ENCODE assay signal across 10 cellular contexts in the genomic region with DNA sequence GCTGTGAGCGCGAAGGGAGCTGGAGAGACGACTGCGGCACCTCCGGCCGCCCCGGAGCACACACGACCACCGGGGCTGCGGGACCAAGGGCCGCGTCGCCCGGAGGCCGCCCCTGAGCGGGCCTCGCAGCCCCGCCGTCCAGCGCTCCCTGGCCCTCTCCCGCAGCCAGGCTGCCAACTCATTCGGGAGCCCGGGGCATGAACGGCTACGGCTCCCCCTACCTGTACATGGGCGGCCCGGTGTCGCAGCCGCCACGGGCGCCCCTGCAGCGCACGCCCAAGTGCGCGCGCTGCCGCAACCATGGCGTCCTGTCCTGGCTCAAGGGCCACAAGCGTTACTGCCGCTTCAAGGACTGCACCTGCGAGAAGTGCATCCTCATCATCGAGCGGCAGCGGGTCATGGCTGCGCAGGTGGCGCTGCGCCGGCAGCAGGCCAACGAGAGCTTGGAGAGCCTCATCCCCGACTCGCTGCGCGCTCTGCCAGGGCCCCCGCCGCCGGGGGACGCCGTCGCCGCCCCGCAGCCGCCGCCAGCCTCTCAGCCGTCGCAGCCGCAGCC. TPM values are rescaled to one million over a fixed set of nuclear protein-coding genes. Genes with fewer than 3 reads are reported as not detected.
DNase-seq lines count a peak whose midpoint lies in the region; ATAC-seq, FAIRE-seq and TF ChIP-seq lines count a peak whose summit lies in the region.
"Had no signal": no experiment of that assay in that cellular context is flagged by ENCODE, and none has a peak within 500 bp of the region (broad histone marks: within the 10 kb centered on the region; RNA-seq: fewer than 3 reads in every experiment).

No MANE protein-coding gene starts in this region.

- H4K20me1 ChIP-seq in HepG2 (ENCODE audit: insufficient read depth, low read length): no peaks in the 10 kb centered on the region

- H3K4me2 ChIP-seq in HepG2 (ENCODE audit: low read depth, low read length): no peak overlapping the region

- no peaks in the 10 kb centered on the region for H3K79me2 ChIP-seq in HepG2 (ENCODE audit: insufficient read depth, low read length)

- no TSS peak for BruUV-seq in HepG2 (replicated peaks; lab: Mats Ljungman, UMichigan)

- DNase-seq in HepG2 (ENCODE audit: low spot score) (no peak), right lobe of liver (no peak), RPMI8226 (peak; percentile 63), islet precursor cell (peak; percentile 74), tibial artery (no peak), NCI-H1417 treated with DMSO at 0.1 percent for 48 hours (lab: John Stamatoyannopoulos, UW) (no peak)
- DNase-seq: activated gamma-delta T cell had no signal

- H3K4me3 ChIP-seq in HepG2 (replicated peaks in 1 of 3; ENCODE audit: insufficient read depth in 1 of 3, low read depth in 2 of 3, low read length in 3 of 3) (no peak overlapping the region), right lobe of liver (no peak overlapping the region), tibial artery (peak overlapping the region; percentile 5 to 38)

- POLR2A ChIA-PET in HepG2 (lab: Yijun Ruan, JAX): no interaction called here

- ATAC-seq in HepG2 (peak; percentile 64), right lobe of liver (no peak), GM21619 (IDR thresholded peaks at IDR 0.05; ENCODE audit: unreplicated experiment) (no peak), GM19452 (IDR thresholded peaks at IDR 0.05; ENCODE audit: unreplicated experiment) (no peak)

- intact Hi-C loops in HepG2 (cut with micrococcal nuclease; ENCODE audit: unreplicated experiment): no loop called here
- intact Hi-C loops in right lobe of liver (cut with DNase I): no loop called here
- intact Hi-C loops in tibial artery (cut with DNase I; ENCODE audit: low total_unique reads): no loop called here

- TF ChIP-seq CTCF in HepG2 (CRISPR knock-in tag; IDR thresholded peaks at IDR 0.05) (no peak), right lobe of liver (IDR thresholded peaks at IDR 0.05) (no peak), tibial artery (IDR thresholded peaks at IDR 0.05) (no peak)

- FAIRE-seq in HepG2 (lab: Jason Lieb, UNC): no peak

- 20% methylated on average over 1 of the region's 66 CpGs for WGBS in HepG2 (ENCODE audit: low lambda C conversion rate)
- 0% methylated on average over 2 of the region's 66 CpGs for WGBS in right lobe of liver (ENCODE audit: insufficient coverage, low coverage, low lambda C conversion rate, missing lambda C conversion rate)

- no peak for TF ChIP-seq RAD21 in HepG2 (CRISPR knock-in tag; IDR thresholded peaks at IDR 0.05)

- CTCF ChIA-PET in HepG2 (lab: Yijun Ruan, JAX; ENCODE audit: low intra/inter-chr PET ratio, low total read pairs): no interaction called here

- H2AFZ ChIP-seq in HepG2 (ENCODE audit: low read length): no peak overlapping the region

- TF ChIP-seq EP300 in HepG2 (IDR thresholded peaks at IDR 0.05; ENCODE audit: low read depth in 2 of 2, low read length in 2 of 2): no peak
- no peak for TF ChIP-seq EP300 in HepG2 (CRISPR knock-in tag; IDR thresholded peaks at IDR 0.05; ENCODE audit: borderline replicate concordance)

- H3K27me3 ChIP-seq in HepG2 (ENCODE audit: control insufficient read depth in 1 of 2, insufficient read depth in 2 of 2, low read length in 2 of 2) (peaks cover 8 to 84% of the 10 kb centered on the region in 2 experiments), right lobe of liver (peaks cover 9 to 53% of the 10 kb centered on the region in 2 donors), tibial artery (peaks cover 0 to 83% of the 10 kb centered on the region in 2 donors)

- no peaks in the 10 kb centered on the region for H3K36me3 ChIP-seq in HepG2 (replicated peaks in 1 of 2; ENCODE audit: control insufficient read depth in 1 of 2, insufficient read depth in 2 of 2, low read length in 2 of 2)
- H3K36me3 ChIP-seq in right lobe of liver: no peaks in the 10 kb centered on the region
- no peaks in the 10 kb centered on the region for H3K36me3 ChIP-seq in tibial artery

- H3K27ac ChIP-seq in HepG2 (ENCODE audit: extremely low read length, insufficient read depth, low read length): no peak overlapping the region
- H3K27ac ChIP-seq in right lobe of liver: no peak overlapping the region
- no peak overlapping the region for H3K27ac ChIP-seq in tibial artery

- H3K4me1 ChIP-seq in HepG2 (ENCODE audit: insufficient read depth, low read length): no peaks in the 10 kb centered on the region
- H3K4me1 ChIP-seq in right lobe of liver: peaks cover 0 to 4% (median 0%) of the 10 kb centered on the region in 4 donors
- peaks cover 0 to 26% (median 23%) of the 10 kb centered on the region in 4 donors for H3K4me1 ChIP-seq in tibial artery

- H3K9ac ChIP-seq in HepG2 (ENCODE audit: insufficient read depth, low read depth, low read length): no peak overlapping the region

- TF ChIP-seq POLR2A in HepG2 (IDR thresholded peaks at IDR 0.05; ENCODE audit: insufficient read depth in 1 of 2, low read depth in 2 of 2, low read length in 2 of 2) (no peak), right lobe of liver (IDR thresholded peaks at IDR 0.05) (no peak)

- H3K9me3 ChIP-seq in HepG2 (ENCODE audit: low read length) (no peaks in the 10 kb centered on the region), right lobe of liver (no peaks in the 10 kb centered on the region), tibial artery (no peaks in the 10 kb centered on the region)

- in situ Hi-C loops in HepG2 (cut with HindIII; ENCODE audit: extremely low pct_ligation_motif_present, low pct_unique_long_range_greater_than_20kb): loop anchor here (25.0 kb wide), 1 partner anchor 390 kb away; no protein-coding TSS in a partner anchor

TF ChIP-seq in HepG2, 621 proteins besides CTCF, POLR2A, EP300 and RAD21 (continues in another document):
- TF ChIP-seq, protein P1, sequence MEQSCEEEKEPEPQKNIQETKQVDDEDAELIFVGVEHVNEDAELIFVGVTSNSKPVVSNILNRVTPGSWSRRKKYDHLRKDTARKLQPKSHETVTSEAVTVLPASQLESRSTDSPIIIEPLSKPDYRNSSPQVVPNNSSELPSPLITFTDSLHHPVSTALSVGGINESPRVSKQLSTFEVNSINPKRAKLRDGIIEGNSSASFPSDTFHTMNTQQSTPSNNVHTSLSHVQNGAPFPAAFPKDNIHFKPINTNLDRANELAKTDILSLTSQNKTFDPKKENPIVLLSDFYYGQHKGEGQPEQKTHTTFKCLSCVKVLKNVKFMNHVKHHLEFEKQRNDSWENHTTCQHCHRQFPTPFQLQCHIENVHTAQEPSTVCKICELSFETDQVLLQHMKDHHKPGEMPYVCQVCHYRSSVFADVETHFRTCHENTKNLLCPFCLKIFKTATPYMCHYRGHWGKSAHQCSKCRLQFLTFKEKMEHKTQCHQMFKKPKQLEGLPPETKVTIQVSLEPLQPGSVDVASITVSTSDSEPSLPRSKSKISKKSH (CRISPR knock-in tag; IDR thresholded peaks at IDR 0.05; ENCODE audit: borderline replicate concordance): no peak
- TF ChIP-seq ZNF235 (CRISPR knock-in tag; IDR thresholded peaks at IDR 0.05; ENCODE audit: borderline replicate concordance): no peak
- TF ChIP-seq JARID2 (CRISPR knock-in tag; IDR thresholded peaks at IDR 0.05; ENCODE audit: insufficient replicate concordance): no peak
- TF ChIP-seq EZH2 (conservative IDR thresholded peaks at IDR 0.05; ENCODE audit: low read depth, low read length): 0 out of 2 replicates have a peak, but pooled peaks have one; percentile 34
- TF ChIP-seq MTA3 (CRISPR knock-in tag; IDR thresholded peaks at IDR 0.05): no peak
- TF ChIP-seq ZNF800 (CRISPR knock-in tag; IDR thresholded peaks at IDR 0.05): peak; percentile 75

RNA-seq across cellular contexts. Expression of gene DMRT3, which starts 0.4 kb away (rescaled TPM):
- total RNA-seq in HepG2 (2016; rRNA removed; fragmentation: Illumina TruSeq; extraction: Trizol) (not detected in 2 replicates), right lobe of liver (not detected)
- not detected in 2 replicates for total RNA-seq in HepG2 (2016; cell fraction: cytosol; rRNA removed; fragmentation: Illumina TruSeq; extraction: Trizol; ENCODE audit: low read depth)
- not detected in 2 replicates for total RNA-seq in HepG2 (2016; cell fraction: insoluble cytoplasmic fraction; rRNA removed; fragmentation: Illumina TruSeq; extraction: Trizol)
- not detected in 2 replicates for total RNA-seq in HepG2 (2016; cell fraction: membrane; rRNA removed; fragmentation: Illumina TruSeq; extraction: Trizol)
- not detected in 2 replicates for total RNA-seq in HepG2 (2016; cell fraction: nucleus; rRNA removed; fragmentation: Illumina TruSeq; extraction: Trizol)
- polyA plus RNA-seq in HepG2 (2011; rRNA removed): not detected in 2 replicates
- polyA plus RNA-seq in HepG2 (2011; cell fraction: cytosol; rRNA removed): not detected in 2 replicates
- polyA plus RNA-seq in HepG2 (2011; cell fraction: nucleus; rRNA removed): not detected in 2 replicates
- not detected in 2 replicates for polyA plus RNA-seq in HepG2 (2012)
- polyA plus RNA-seq in HepG2 (2016; cell fraction: cytosol; fragmentation: Illumina TruSeq; extraction: Trizol; ENCODE audit: low read depth): not detected in 2 replicates
- polyA plus RNA-seq in HepG2 (2016; cell fraction: insoluble cytoplasmic fraction; fragmentation: Illumina TruSeq; extraction: Trizol; ENCODE audit: low read depth): not detected in 2 replicates
- not detected in 2 replicates for polyA plus RNA-seq in HepG2 (2016; cell fraction: membrane; fragmentation: Illumina TruSeq; extraction: Trizol; ENCODE audit: low read depth)
- polyA plus RNA-seq in HepG2 (2016; cell fraction: nucleus; fragmentation: Illumina TruSeq; extraction: Trizol; ENCODE audit: insufficient read depth, low read depth): not detected in 2 replicates
- not detected in 2 replicates for polyA minus RNA-seq in HepG2 (2011; rRNA and poly(A)+ RNA removed; ENCODE audit: low replicate concordance)
- not detected in 2 replicates for polyA minus RNA-seq in HepG2 (2011; cell fraction: cytosol; rRNA and poly(A)+ RNA removed)
- not detected in 2 replicates for polyA minus RNA-seq in HepG2 (2011; cell fraction: nucleus; rRNA and poly(A)+ RNA removed)
- total RNA-seq: T-helper 1 cell treated with Interleukin-12 subunit alpha and Interleukin-12 subunit beta and Interleukin-4 antibody, amounts not matched to agents 30 ng/mL and 1 ng/mL, for 36 hours had no signal

Comparison
In these comparisons a context has a peak if more than half of its experiments do, and no peak if none do; other contexts are left out.
1. DNase-seq: peak in RPMI8226 (single experiment) and islet precursor cell (single experiment); none in HepG2 (single experiment), right lobe of liver (0 of 3), tibial artery (0 of 2) and NCI-H1417 treated with DMSO at 0.1 percent for 48 hours (single experiment).
2. H3K4me3 ChIP-seq: peak in tibial artery (2 of 2); none in HepG2 (0 of 3) and right lobe of liver (0 of 3).